ENCODE assay signal across 8 cellular contexts in genomic region chr1:101235696-101236545, GRCh38. TPM values are rescaled to one million over a fixed set of nuclear protein-coding genes. Genes with fewer than 3 reads are reported as not detected.
DNase-seq lines count a peak whose midpoint lies in the region; ATAC-seq and TF ChIP-seq lines count a peak whose summit lies in the region.

No MANE protein-coding gene starts in this region.

- peaks cover 5 to 8% of the 10 kb centered on the region in 2 donors for H3K4me1 ChIP-seq in neuronal stem cell (ENCODE audit: control insufficient read depth in 2 of 2, insufficient read depth in 1 of 2, low read depth in 1 of 2, low read length in 2 of 2)

- WGBS in neuronal stem cell (ENCODE audit: extremely low coverage in 2 of 2, insufficient read length in 2 of 2, insufficient replicate concordance in 1 of 2), 2 donors = no CpG with 5 or more reads among the region's 44 CpGs

- H2BK5ac ChIP-seq in neuronal stem cell (ENCODE audit: low read length) = peak overlapping the region; percentile 98

- H3K27ac ChIP-seq in neuronal stem cell (replicated peaks; ENCODE audit: low read length) = peak overlapping the region; percentile 98

- H3K27ac Mint-ChIP-seq in HFFc6 (peak overlapping the region; percentile 44), type B pancreatic cell (peak overlapping the region; percentile 23)
- H3K27ac Mint-ChIP-seq in activated T-helper 1 cell treated with anti-CD3 and anti-CD28 coated beads, Interleukin-12 subunit alpha, Interleukin-12 subunit beta, Interleukin-2, Interleukin-4 antibody, amounts not matched to agents 30 ng/mL and 10 ng/mL and 1 ng/mL, durations not matched to agents 14 hours and 24 hours and 36 hours = peak overlapping the region; percentile 95

- no peaks in the 10 kb centered on the region for H3K27me3 ChIP-seq in neuronal stem cell (ENCODE audit: control insufficient read depth in 3 of 3, insufficient read depth in 3 of 3, low read depth in 1 of 3, low read length in 3 of 3)

- H2AFZ ChIP-seq in neuronal stem cell (ENCODE audit: low read length) = peak overlapping the region; percentile 91

- H3K79me1 ChIP-seq in neuronal stem cell (ENCODE audit: low read depth, low read length) = peaks cover 3% of the 10 kb centered on the region

- no peak overlapping the region for H2BK120ac ChIP-seq in neuronal stem cell (ENCODE audit: low read depth, low read length)

- peak overlapping the region; percentile 85 for H3K9ac ChIP-seq in neuronal stem cell (ENCODE audit: low read depth, low read length, poor library complexity)

- H3K36me3 ChIP-seq in neuronal stem cell (replicated peaks in 1 of 2; ENCODE audit: control insufficient read depth in 2 of 2, insufficient read depth in 2 of 2, low read length in 2 of 2) = peaks cover 16 to 22% of the 10 kb centered on the region in 2 donors

- no peak overlapping the region for H4K8ac ChIP-seq in neuronal stem cell (ENCODE audit: low read depth, low read length)

- H3K4me3 ChIP-seq in fibroblast of the aortic adventitia (ENCODE audit: low read depth, low read length) (peak overlapping the region; percentile 73), neuronal stem cell (ENCODE audit: low read length in 2 of 2) (peak overlapping the region; percentile 67 to 85)

- intact Hi-C loops in activated T-helper 1 cell treated with anti-CD3 and anti-CD28 coated beads, Interleukin-12 subunit alpha, Interleukin-12 subunit beta, Interleukin-2, Interleukin-4 antibody, amounts not matched to agents 30 ng/mL and 10 ng/mL and 1 ng/mL, durations not matched to agents 14 hours and 24 hours and 36 hours (cut with micrococcal nuclease) = loop anchor here (1.0 to 5.0 kb wide), 11 partner anchors 15 to 794 kb away; partner anchors contain the start of gene SLC30A7

- H3K4me3 Mint-ChIP-seq in HFFc6 (peak overlapping the region; percentile 90), type B pancreatic cell (peak overlapping the region; percentile 91)
- peak overlapping the region; percentile 97 for H3K4me3 Mint-ChIP-seq in activated T-helper 1 cell treated with anti-CD3 and anti-CD28 coated beads, Interleukin-12 subunit alpha, Interleukin-12 subunit beta, Interleukin-2, Interleukin-4 antibody, amounts not matched to agents 30 ng/mL and 10 ng/mL and 1 ng/mL, durations not matched to agents 14 hours and 24 hours and 36 hours

- H3K9me3 Mint-ChIP-seq in HFFc6 = no peaks in the 10 kb centered on the region; the same call in 1 of the 2 replicates
- no peaks in the 10 kb centered on the region for H3K9me3 Mint-ChIP-seq in activated T-helper 1 cell treated with anti-CD3 and anti-CD28 coated beads, Interleukin-12 subunit alpha, Interleukin-12 subunit beta, Interleukin-2, Interleukin-4 antibody, amounts not matched to agents 30 ng/mL and 10 ng/mL and 1 ng/mL, durations not matched to agents 14 hours and 24 hours and 36 hours
- H3K9me3 Mint-ChIP-seq in type B pancreatic cell = no peaks in the 10 kb centered on the region

- no peak overlapping the region for H4K91ac ChIP-seq in neuronal stem cell (ENCODE audit: low read depth, low read length, poor library complexity)

- H2BK12ac ChIP-seq in neuronal stem cell (ENCODE audit: low read length) = peak overlapping the region; percentile 68

- H2AK5ac ChIP-seq in neuronal stem cell (ENCODE audit: low read depth, low read length) = no peak overlapping the region

- H3K9me3 ChIP-seq in neuronal stem cell (replicated peaks in 1 of 2; ENCODE audit: control insufficient read depth in 2 of 2, insufficient read depth in 1 of 2, low read depth in 1 of 2, low read length in 2 of 2) = peaks cover 0 to 7% of the 10 kb centered on the region in 2 donors

- peak; percentile 52 for ATAC-seq in GM18498 (IDR thresholded peaks at IDR 0.05; ENCODE audit: unreplicated experiment)

- peak overlapping the region; percentile 92 for H3K4me2 ChIP-seq in neuronal stem cell (ENCODE audit: insufficient read depth, low read length, poor library complexity, severe bottlenecking)

- H3K4ac ChIP-seq in neuronal stem cell (ENCODE audit: low read length) = no peak overlapping the region

- no peak overlapping the region for H3K23ac ChIP-seq in neuronal stem cell (ENCODE audit: low read depth, low read length, poor library complexity)

- no peak overlapping the region for H3K14ac ChIP-seq in neuronal stem cell (ENCODE audit: low read length)

- peak overlapping the region; percentile 97 for H3K18ac ChIP-seq in neuronal stem cell (ENCODE audit: low read length)

- H3K4me1 Mint-ChIP-seq in HFFc6 (ENCODE audit: low read depth) = peaks cover 33% of the 10 kb centered on the region
- H3K4me1 Mint-ChIP-seq in activated T-helper 1 cell treated with anti-CD3 and anti-CD28 coated beads, Interleukin-12 subunit alpha, Interleukin-12 subunit beta, Interleukin-2, Interleukin-4 antibody, amounts not matched to agents 30 ng/mL and 10 ng/mL and 1 ng/mL, durations not matched to agents 14 hours and 24 hours and 36 hours (ENCODE audit: low read depth) = peaks cover 64% of the 10 kb centered on the region
- peaks cover 20% of the 10 kb centered on the region for H3K4me1 Mint-ChIP-seq in type B pancreatic cell (ENCODE audit: unreplicated experiment)

- H3K36me3 Mint-ChIP-seq in HFFc6 (ENCODE audit: low read depth) = peaks cover 8% of the 10 kb centered on the region
- peaks cover 25% of the 10 kb centered on the region for H3K36me3 Mint-ChIP-seq in activated T-helper 1 cell treated with anti-CD3 and anti-CD28 coated beads, Interleukin-12 subunit alpha, Interleukin-12 subunit beta, Interleukin-2, Interleukin-4 antibody, amounts not matched to agents 30 ng/mL and 10 ng/mL and 1 ng/mL, durations not matched to agents 14 hours and 24 hours and 36 hours (ENCODE audit: low read depth)
- peaks cover 4% of the 10 kb centered on the region for H3K36me3 Mint-ChIP-seq in type B pancreatic cell

- DNase-seq in HFFc6 = peak; percentile 33
- DNase-seq in NCI-H526 treated with DMSO at 0.1 percent for 48 hours (lab: John Stamatoyannopoulos, UW) = peak; percentile 32
- DNase-seq in activated T-helper 1 cell treated with anti-CD3 and anti-CD28 coated beads, Interleukin-12 subunit alpha, Interleukin-12 subunit beta, Interleukin-2, Interleukin-4 antibody, amounts not matched to agents 30 ng/mL and 10 ng/mL and 1 ng/mL, durations not matched to agents 14 hours and 24 hours and 36 hours (ENCODE audit: low spot score) = peak; percentile 73
- peak; percentile 30 for DNase-seq in fibroblast of the aortic adventitia (ENCODE audit: low read depth)
- DNase-seq in neuronal stem cell (ENCODE audit: low spot score) = peak; percentile 71
- DNase-seq in type B pancreatic cell (ENCODE audit: extremely low spot score, unreplicated experiment) = peak; percentile 73
- DNase-seq in GDM1 (lab: John Stamatoyannopoulos, UW) = no peak

- peak overlapping the region; percentile 95 for H2BK15ac ChIP-seq in neuronal stem cell (ENCODE audit: low read length)

- TF ChIP-seq CTCF in HFFc6 (IDR thresholded peaks at IDR 0.05) (no peak), fibroblast of the aortic adventitia (IDR thresholded peaks at IDR 0.05; ENCODE audit: insufficient read depth, low read length) (no peak), type B pancreatic cell (conservative IDR thresholded peaks at IDR 0.05) (no peak)

- H3K27me3 Mint-ChIP-seq in HFFc6 (ENCODE audit: insufficient read depth) = peaks cover 2% of the 10 kb centered on the region
- H3K27me3 Mint-ChIP-seq in activated T-helper 1 cell treated with anti-CD3 and anti-CD28 coated beads, Interleukin-12 subunit alpha, Interleukin-12 subunit beta, Interleukin-2, Interleukin-4 antibody, amounts not matched to agents 30 ng/mL and 10 ng/mL and 1 ng/mL, durations not matched to agents 14 hours and 24 hours and 36 hours (ENCODE audit: insufficient read depth) = no peaks in the 10 kb centered on the region
- H3K27me3 Mint-ChIP-seq in type B pancreatic cell = peaks cover 76% of the 10 kb centered on the region

RNA-seq across cellular contexts. Expression of gene S1PR1, which starts 0.9 kb away (rescaled TPM):
- 10 to 100 TPM in 2 of 6 experiments, 1 to 10 TPM in 4; 6.0 to 10.2 (median 8.9) TPM for total RNA-seq in HFFc6 (2021; fragmentation: NEBNext Ultra II Directional; extraction: Animal tissue kit (Norgen Biotek cat#: 25700))
- total RNA-seq in activated T-helper 1 cell treated with anti-CD3 and anti-CD28 coated beads, Interleukin-12 subunit alpha, Interleukin-12 subunit beta, Interleukin-2, Interleukin-4 antibody, amounts not matched to agents 30 ng/mL and 10 ng/mL and 1 ng/mL, durations not matched to agents 14 hours and 24 hours and 36 hours = 42.5 and 42.9 TPM in 2 replicates
- total RNA-seq in fibroblast of the aortic adventitia (ENCODE audit: low replicate concordance) (2.8 and 5.5 TPM in 2 replicates), type B pancreatic cell (ENCODE audit: low replicate concordance) (1.9 and 18.3 TPM in 2 replicates)
- 19.5 TPM for polyA plus RNA-seq in neuronal stem cell (2013, experiment 1 of 2)
- 19.0 TPM for polyA plus RNA-seq in neuronal stem cell (2013, experiment 2 of 2)

Comparison
In these comparisons a context has a peak if more than half of its experiments do, and no peak if none do; other contexts are left out.
1. H3K27ac Mint-ChIP-seq: peak in every context shown above with its lines; median percentile 95 in activated T-helper 1 cell treated with anti-CD3 and anti-CD28 coated beads, Interleukin-12 subunit alpha, Interleukin-12 subunit beta, Interleukin-2, Interleukin-4 antibody, amounts not matched to agents 30 ng/mL and 10 ng/mL and 1 ng/mL, durations not matched to agents 14 hours and 24 hours and 36 hours; 44 in HFFc6; 23 in type B pancreatic cell.